In the genomic region with DNA sequence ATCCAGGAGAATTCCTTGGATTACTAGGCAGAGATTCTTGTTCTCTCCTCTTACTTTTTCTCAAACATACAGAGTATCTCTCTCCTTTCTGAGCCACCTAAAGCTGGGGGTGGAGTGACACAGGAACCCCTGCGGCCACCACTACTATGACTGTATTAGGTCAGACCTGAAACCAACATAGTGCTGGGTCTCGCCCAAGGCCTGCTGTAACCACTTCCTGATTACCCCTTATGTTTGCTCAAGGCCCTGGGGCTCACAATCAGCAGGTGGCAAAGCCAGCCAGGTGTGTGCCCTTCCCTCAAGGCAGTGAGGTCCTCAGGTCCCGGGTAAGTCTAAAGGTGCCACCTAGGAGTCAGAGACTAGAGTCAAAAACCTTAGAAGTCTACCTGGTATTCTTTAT, we compare ENCODE assay signal across 14 cellular contexts.
DNase-seq lines count a peak whose midpoint lies in the region; ATAC-seq and TF ChIP-seq lines count a peak whose summit lies in the region.
"Had no signal": no experiment of that assay in that cellular context is flagged by ENCODE, and none has a peak within 500 bp of the region (broad histone marks: within the 10 kb centered on the region; RNA-seq: fewer than 3 reads in every experiment).

No MANE protein-coding gene starts in this region.

- H3K4me3 ChIP-seq in mucosa of rectum (ENCODE audit: low read length in 2 of 2) (no peak overlapping the region), dorsolateral prefrontal cortex (no peak overlapping the region), SJCRH30 (no peak overlapping the region)
- H3K4me3 ChIP-seq: ascending aorta, esophagus muscularis mucosa had no signal

- no peaks in the 10 kb centered on the region for H3K36me3 Mint-ChIP-seq in activated T-helper 17 cell treated with anti-CD3 and anti-CD28 coated beads, Interleukin-2, amount 50 U/mL, for 72 hours (ENCODE audit: low read depth)

- H3K9me3 Mint-ChIP-seq in activated T-helper 17 cell treated with anti-CD3 and anti-CD28 coated beads, Interleukin-2, amount 50 U/mL, for 72 hours, result peaks cover 10% of the 10 kb centered on the region

- no peak overlapping the region for H3K9ac ChIP-seq in mucosa of rectum (ENCODE audit: low read depth in 1 of 2, low read length in 2 of 2)

- peak overlapping the region; percentile 35 to 65 for H3K27ac ChIP-seq in mucosa of rectum (ENCODE audit: low read depth in 2 of 2, low read length in 2 of 2)
- no peak overlapping the region for H3K27ac ChIP-seq in dorsolateral prefrontal cortex
- H3K27ac ChIP-seq in SJCRH30, result no peak overlapping the region
- H3K27ac ChIP-seq: ascending aorta, esophagus muscularis mucosa had no signal

- ATAC-seq in GM18907 (IDR thresholded peaks at IDR 0.05; ENCODE audit: unreplicated experiment) (peak; percentile 96), GM21786 (IDR thresholded peaks at IDR 0.05; ENCODE audit: unreplicated experiment) (peak; percentile 90), HG03432 (IDR thresholded peaks at IDR 0.05; ENCODE audit: unreplicated experiment) (peak; percentile 92)
- ATAC-seq in activated T-helper 17 cell treated with anti-CD3 and anti-CD28 coated beads, Interleukin-2, amount 50 U/mL, for 72 hours (replicated peaks), result no peak

- H3K36me3 ChIP-seq in mucosa of rectum (ENCODE audit: control insufficient read depth in 2 of 2, insufficient read depth in 2 of 2, low read length in 2 of 2), result no peaks in the 10 kb centered on the region
- no peaks in the 10 kb centered on the region; the same call in 1 of the 2 replicates for H3K36me3 ChIP-seq in SJCRH30
- H3K36me3 ChIP-seq: ascending aorta, esophagus muscularis mucosa had no signal

- H3K27me3 ChIP-seq in mucosa of rectum (ENCODE audit: control insufficient read depth in 2 of 2, insufficient read depth in 2 of 2, low read length in 2 of 2), result no peaks in the 10 kb centered on the region
- no peaks in the 10 kb centered on the region for H3K27me3 ChIP-seq in dorsolateral prefrontal cortex
- no peaks in the 10 kb centered on the region for H3K27me3 ChIP-seq in SJCRH30
- H3K27me3 ChIP-seq: ascending aorta, esophagus muscularis mucosa had no signal

- intact Hi-C loops in dorsolateral prefrontal cortex (cut with DNase I), result no loop called here

- peaks cover 3% of the 10 kb centered on the region for H3K27me3 Mint-ChIP-seq in activated T-helper 17 cell treated with anti-CD3 and anti-CD28 coated beads, Interleukin-2, amount 50 U/mL, for 72 hours
- H3K27me3 Mint-ChIP-seq: progenitor cell of endocrine pancreas had no signal

- H3K9me3 ChIP-seq in mucosa of rectum (ENCODE audit: control insufficient read depth in 2 of 2, low read length in 2 of 2) (no peaks in the 10 kb centered on the region), SJCRH30 (replicated peaks) (peaks cover 10% of the 10 kb centered on the region; the same call in 1 of the 2 replicates)

- H3K4me1 ChIP-seq in mucosa of rectum (ENCODE audit: control insufficient read depth in 2 of 2, insufficient read depth in 2 of 2, low read length in 2 of 2), result peaks cover 5 to 13% of the 10 kb centered on the region in 2 donors
- no peaks in the 10 kb centered on the region for H3K4me1 ChIP-seq in SJCRH30
- H3K4me1 ChIP-seq: ascending aorta, esophagus muscularis mucosa had no signal

- no peak overlapping the region for H3K27ac Mint-ChIP-seq in activated T-helper 17 cell treated with anti-CD3 and anti-CD28 coated beads, Interleukin-2, amount 50 U/mL, for 72 hours
- H3K27ac Mint-ChIP-seq: progenitor cell of endocrine pancreas had no signal

- no peak overlapping the region for H3K4me3 Mint-ChIP-seq in activated T-helper 17 cell treated with anti-CD3 and anti-CD28 coated beads, Interleukin-2, amount 50 U/mL, for 72 hours

- DNase-seq in dorsolateral prefrontal cortex, result no peak
- DNase-seq in SKM-1 (lab: John Stamatoyannopoulos, UW; ENCODE audit: unreplicated experiment), result no peak
- DNase-seq in SJCRH30, result no peak
- DNase-seq: DMS79, kidney, NCI-H1694 treated with DMSO at 0.1 percent for 48 hours had no signal

- H3K4me1 Mint-ChIP-seq in activated T-helper 17 cell treated with anti-CD3 and anti-CD28 coated beads, Interleukin-2, amount 50 U/mL, for 72 hours, result no peaks in the 10 kb centered on the region

- TF ChIP-seq CTCF in dorsolateral prefrontal cortex (IDR thresholded peaks at IDR 0.05 in 54 of 56, conservative IDR thresholded peaks at IDR 0.05 in 2 of 56; ENCODE audit: low read depth in 1 of 56, partially characterized antibody in 56 of 56), result no peak

Comparison
In these comparisons a context has a peak if more than half of its experiments do, and no peak if none do; other contexts are left out.
1. H3K27ac ChIP-seq: peak in mucosa of rectum (2 of 2); none in dorsolateral prefrontal cortex (0 of 59) and SJCRH30 (single experiment).